In the genomic region with DNA sequence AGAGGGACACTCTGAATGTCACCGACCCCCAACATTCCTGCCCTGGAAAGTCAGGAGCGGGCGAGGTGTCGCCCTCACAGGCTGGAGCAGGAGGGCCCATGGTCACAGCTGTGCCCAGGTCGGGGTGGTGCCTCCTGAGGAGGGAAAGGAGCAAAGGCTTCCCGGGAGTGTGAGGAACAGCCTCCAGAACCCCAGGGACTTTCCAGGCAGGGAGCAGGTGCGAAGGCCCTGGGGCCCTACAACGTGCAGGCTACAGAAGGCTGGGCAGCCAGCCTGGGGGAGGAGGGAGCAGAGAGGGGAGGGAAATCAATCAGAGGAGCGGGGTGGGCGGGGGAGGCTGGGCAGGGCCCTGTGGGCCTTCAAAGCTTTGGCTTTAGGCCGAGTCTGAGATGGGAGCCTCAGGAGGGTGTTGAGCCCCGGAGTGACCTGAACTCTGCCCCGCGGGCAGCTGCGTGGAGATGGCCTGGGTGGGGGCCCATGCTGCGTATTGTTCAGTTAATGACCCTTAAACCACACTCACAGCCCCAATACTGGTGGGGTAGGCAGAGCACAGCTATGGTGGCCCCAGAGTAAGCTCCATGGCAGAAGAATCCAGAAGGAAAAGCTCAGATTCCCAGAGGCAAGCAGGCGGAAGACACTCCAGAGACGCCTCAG, we compare ENCODE assay signal across 19 cellular contexts.
"Had no signal": no experiment of that assay in that cellular context is flagged by ENCODE, and none has a peak within 500 bp of the region (broad histone marks: within the 10 kb centered on the region; RNA-seq: fewer than 3 reads in every experiment).

No MANE protein-coding gene starts in this region.

- H3K9me3 Mint-ChIP-seq: activated B cell treated with CpG ODN at 0.5 μM for 24 hours; activated CD4-positive, alpha-beta memory T cell treated with anti-CD3 and anti-CD28 coated beads for 36 hours; activated naive CD4-positive, alpha-beta T cell treated with anti-CD3 and anti-CD28 coated beads, Interleukin-2, amount 50 U/mL, for 24 hours; activated T-helper 17 cell treated with anti-CD3 and anti-CD28 coated beads, Interleukin-2, amount 50 U/mL, for 72 hours; naive thymus-derived CD8-positive, alpha-beta T cell; stimulated activated naive B cell treated with anti-CD40 and anti-IgM and Interleukin-4, amounts not matched to agents 10 μg/mL and 1 μg/mL and 100 μg/mL, for 72 hours; T-helper 2 cell treated with Interferon-gamma antibody and Interleukin-4, amounts not matched to agents 5 μg/mL and 100 μg/mL, for 36 hours had no signal

- ATAC-seq: activated T-helper 17 cell treated with anti-CD3 and anti-CD28 coated beads, Interleukin-2, amount 50 U/mL, for 72 hours; gastroesophageal sphincter; naive thymus-derived CD8-positive, alpha-beta T cell; stimulated activated naive B cell treated with anti-CD40 and anti-IgM and Interleukin-4, amounts not matched to agents 10 μg/mL and 1 μg/mL and 100 μg/mL, for 72 hours had no signal

- H3K4me1 Mint-ChIP-seq: activated B cell treated with CpG ODN at 0.5 μM for 24 hours; activated naive CD4-positive, alpha-beta T cell treated with anti-CD3 and anti-CD28 coated beads, Interleukin-2, amount 50 U/mL, for 24 hours; activated T-helper 17 cell treated with anti-CD3 and anti-CD28 coated beads, Interleukin-2, amount 50 U/mL, for 72 hours; stimulated activated naive B cell treated with anti-CD40 and anti-IgM and Interleukin-4, amounts not matched to agents 10 μg/mL and 1 μg/mL and 100 μg/mL, for 72 hours had no signal

- H3K4me1 ChIP-seq: ascending aorta, esophagus muscularis mucosa, gastroesophageal sphincter, heart left ventricle had no signal

- H3K27me3 ChIP-seq: ascending aorta had no signal

- H3K4me3 Mint-ChIP-seq: activated B cell treated with CpG ODN at 0.5 μM for 24 hours; activated CD4-positive, alpha-beta memory T cell treated with anti-CD3 and anti-CD28 coated beads for 36 hours; activated naive CD4-positive, alpha-beta T cell treated with anti-CD3 and anti-CD28 coated beads, Interleukin-2, amount 50 U/mL, for 24 hours; activated T-helper 17 cell treated with anti-CD3 and anti-CD28 coated beads, Interleukin-2, amount 50 U/mL, for 72 hours; naive thymus-derived CD8-positive, alpha-beta T cell; stimulated activated naive B cell treated with anti-CD40 and anti-IgM and Interleukin-4, amounts not matched to agents 10 μg/mL and 1 μg/mL and 100 μg/mL, for 72 hours; T-helper 2 cell treated with Interferon-gamma antibody and Interleukin-4, amounts not matched to agents 5 μg/mL and 100 μg/mL, for 36 hours had no signal

- H3K9me3 ChIP-seq: ascending aorta, esophagus muscularis mucosa, gastroesophageal sphincter, heart left ventricle, neutrophil had no signal

- H3K36me3 ChIP-seq: ascending aorta, esophagus muscularis mucosa, gastroesophageal sphincter, heart left ventricle, neutrophil had no signal

- H3K27ac ChIP-seq: ascending aorta, esophagus muscularis mucosa, gastroesophageal sphincter, heart left ventricle, neutrophil, parathyroid adenoma had no signal

- H3K4me3 ChIP-seq: ascending aorta, esophagus muscularis mucosa, gastroesophageal sphincter, heart left ventricle had no signal

- H3K36me3 Mint-ChIP-seq: activated CD4-positive, alpha-beta memory T cell treated with anti-CD3 and anti-CD28 coated beads for 36 hours; activated naive CD4-positive, alpha-beta T cell treated with anti-CD3 and anti-CD28 coated beads, Interleukin-2, amount 50 U/mL, for 24 hours; naive thymus-derived CD8-positive, alpha-beta T cell; stimulated activated naive B cell treated with anti-CD40 and anti-IgM and Interleukin-4, amounts not matched to agents 10 μg/mL and 1 μg/mL and 100 μg/mL, for 72 hours had no signal

- H3K27ac Mint-ChIP-seq: activated B cell treated with CpG ODN at 0.5 μM for 24 hours; activated CD4-positive, alpha-beta memory T cell treated with anti-CD3 and anti-CD28 coated beads for 36 hours; activated naive CD4-positive, alpha-beta T cell treated with anti-CD3 and anti-CD28 coated beads, Interleukin-2, amount 50 U/mL, for 24 hours; activated T-helper 17 cell treated with anti-CD3 and anti-CD28 coated beads, Interleukin-2, amount 50 U/mL, for 72 hours; stimulated activated naive B cell treated with anti-CD40 and anti-IgM and Interleukin-4, amounts not matched to agents 10 μg/mL and 1 μg/mL and 100 μg/mL, for 72 hours; T-helper 2 cell treated with Interferon-gamma antibody and Interleukin-4, amounts not matched to agents 5 μg/mL and 100 μg/mL, for 36 hours had no signal

- H3K9ac ChIP-seq: parathyroid adenoma had no signal

- DNase-seq: activated B cell treated with CpG ODN at 0.5 μM for 24 hours; activated CD4-positive, alpha-beta memory T cell treated with anti-CD3 and anti-CD28 coated beads for 36 hours; activated CD4-positive, alpha-beta T cell treated with anti-CD3 and anti-CD28 coated beads for 4 hours; activated T-cell treated with anti-CD3 and anti-CD28 coated beads for 4 hours; effector CD8-positive, alpha-beta T cell; mesendoderm; stimulated activated naive B cell treated with anti-CD40 and anti-IgM and Interleukin-4, amounts not matched to agents 10 μg/mL and 1 μg/mL and 100 μg/mL, for 72 hours; substantia nigra; trophoblast cell had no signal
